In genomic region chr2:112032615-112033457, GRCh38 we compare ENCODE assay signal across 10 cellular contexts. TPM values are rescaled to one million over a fixed set of nuclear protein-coding genes. Genes with fewer than 3 reads are reported as not detected.
DNase-seq lines count a peak whose midpoint lies in the region; ATAC-seq and TF ChIP-seq lines count a peak whose summit lies in the region.
"Had no signal": no experiment of that assay in that cellular context is flagged by ENCODE, and none has a peak within 500 bp of the region (broad histone marks: within the 10 kb centered on the region; RNA-seq: fewer than 3 reads in every experiment).

No MANE protein-coding gene starts in this region.

- peak; percentile 47 for DNase-seq in DMS53 (lab: John Stamatoyannopoulos, UW)
- DNase-seq in DMS53 treated with DMSO at 0.1 percent for 48 hours (lab: John Stamatoyannopoulos, UW; ENCODE audit: unreplicated experiment): no peak
- DNase-seq in body of pancreas: peak in 3 of 4 donors; percentile 37 to 78 (median 52)
- no peak for DNase-seq in left lobe of liver (ENCODE audit: low spot score)
- peak in 1 of 2 donors; percentile 80 for DNase-seq in upper lobe of left lung
- no peak for DNase-seq in DMS153 (lab: John Stamatoyannopoulos, UW)
- DNase-seq in NK-92 (lab: John Stamatoyannopoulos, UW; ENCODE audit: unreplicated experiment): no peak
- DNase-seq: effector CD8-positive, alpha-beta T cell had no signal

- TF ChIP-seq POLR2A in body of pancreas (IDR thresholded peaks at IDR 0.05) (no peak), upper lobe of left lung (IDR thresholded peaks at IDR 0.05) (no peak)

- H3K27me3 ChIP-seq in body of pancreas (no peaks in the 10 kb centered on the region), upper lobe of left lung (no peaks in the 10 kb centered on the region)

- intact Hi-C loops in body of pancreas (cut with DNase I): no loop called here

- peaks cover 23% of the 10 kb centered on the region for H3K4me1 ChIP-seq in body of pancreas
- H3K4me1 ChIP-seq in upper lobe of left lung: peaks cover 24 to 33% (median 24%) of the 10 kb centered on the region in 4 donors

- H3K27ac ChIP-seq in body of pancreas (peak overlapping the region in 2 of 4 donors; percentile 32 to 63), upper lobe of left lung (peak overlapping the region; percentile 69 to 83 (median 72))
- H3K27ac ChIP-seq: SK-N-MC had no signal

- H3K4me3 ChIP-seq in body of pancreas: no peak overlapping the region
- no peak overlapping the region for H3K4me3 ChIP-seq in upper lobe of left lung
- H3K4me3 ChIP-seq: SK-N-MC had no signal

- 37 to 48% methylated on average over 4 of the region's 4 CpGs for WGBS in body of pancreas, 2 donors
- WGBS in upper lobe of left lung, 2 donors: 29 to 49% methylated on average over 4 of the region's 4 CpGs

- H3K36me3 ChIP-seq in body of pancreas (replicated peaks in 1 of 2; ENCODE audit: insufficient read depth in 1 of 2, low read depth in 2 of 2) (no peaks in the 10 kb centered on the region), upper lobe of left lung (no peaks in the 10 kb centered on the region)

- H3K9me3 ChIP-seq in body of pancreas: no peaks in the 10 kb centered on the region
- H3K9me3 ChIP-seq in upper lobe of left lung: no peaks in the 10 kb centered on the region

- peak in 2 of 7 experiments; percentile 7 to 11 for TF ChIP-seq CTCF in body of pancreas (IDR thresholded peaks at IDR 0.05)
- TF ChIP-seq CTCF in upper lobe of left lung (IDR thresholded peaks at IDR 0.05): no peak

- TF ChIP-seq EP300 in upper lobe of left lung (IDR thresholded peaks at IDR 0.05): no peak

- ATAC-seq in body of pancreas (peak; percentile 51), left lobe of liver (peak; percentile 44), upper lobe of left lung (ENCODE audit: low FRiP score in 2 of 2) (peak; percentile 62 to 81), GM21737 (IDR thresholded peaks at IDR 0.05; ENCODE audit: unreplicated experiment) (no peak)

RNA-seq across cellular contexts. Expression of gene TMEM87B, which starts 22.2 kb away (rescaled TPM):
- total RNA-seq in body of pancreas (10 to 100 TPM; 14.8 to 15.3 TPM), left lobe of liver (7.5 TPM), upper lobe of left lung (10 to 100 TPM; 20.1 to 45.9 (median 23.6) TPM)

Comparison
In these comparisons a context has a peak if more than half of its experiments do, and no peak if none do; other contexts are left out.
1. DNase-seq: peak in DMS53 (single experiment) and body of pancreas (3 of 4); none in DMS53 treated with DMSO at 0.1 percent for 48 hours (single experiment), left lobe of liver (single experiment), DMS153 (single experiment) and NK-92 (single experiment).